8 cellular contexts compared by ENCODE assay signal in the genomic region with DNA sequence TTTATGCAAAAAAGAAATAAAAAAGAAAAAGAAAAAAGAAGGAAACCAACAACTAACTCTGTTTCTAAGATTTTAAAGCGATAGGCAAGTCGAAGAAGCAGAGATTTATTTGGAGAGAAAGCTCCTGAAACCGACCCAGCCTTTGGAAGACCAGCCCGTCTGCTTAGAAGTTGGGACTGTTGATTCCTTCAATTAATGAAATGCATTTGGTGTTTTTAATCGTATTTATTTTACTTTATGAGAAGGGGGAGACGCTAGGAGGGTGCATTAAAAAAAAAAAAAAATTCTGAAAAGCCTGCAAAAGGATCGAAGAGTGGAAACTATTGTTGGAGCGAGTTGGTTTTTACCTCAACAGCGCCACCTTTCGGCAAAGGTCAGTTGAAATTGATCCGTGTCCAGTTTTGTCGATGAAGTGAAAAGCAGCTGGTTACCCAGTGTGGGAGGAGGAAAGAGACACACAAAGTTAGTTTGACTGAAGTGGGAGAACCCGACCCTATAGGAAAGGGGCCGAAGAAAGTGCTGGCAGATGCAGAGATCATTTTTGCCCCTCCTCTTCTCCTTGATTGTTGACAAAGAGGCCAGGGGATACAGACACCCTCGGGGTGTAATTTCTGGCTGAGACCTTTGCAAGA. TPM values are rescaled to one million over a fixed set of nuclear protein-coding genes. Genes with fewer than 3 reads are reported as not detected.
DNase-seq lines count a peak whose midpoint lies in the region; ATAC-seq, FAIRE-seq and TF ChIP-seq lines count a peak whose summit lies in the region.

No MANE protein-coding gene starts in this region.

- no peaks in the 10 kb centered on the region for H3K9me3 Mint-ChIP-seq in activated CD8-positive, alpha-beta T cell treated with anti-CD3 and anti-CD28 coated beads, Interleukin-2, amount 10 ng/mL, durations not matched to agents 7 days and 5 days (ENCODE audit: insufficient read depth)

- POLR2A ChIA-PET in AG04449 (lab: Yijun Ruan, JAX) (no interaction called here), H1 (lab: Charles Lee; ENCODE audit: partially characterized antibody) (interaction anchor here (0.6 to 0.7 kb wide), 5 partner anchors 419 to 1741 kb away, joined by 3 to 5 read pairs (median 3); no protein-coding TSS in a partner anchor)
- POLR2A ChIA-PET in activated CD8-positive, alpha-beta T cell treated with anti-CD3 and anti-CD28 coated beads, Interleukin-2, amount 10 ng/mL, durations not matched to agents 7 days and 5 days (lab: Charles Lee): interaction anchor here (0.6 to 1.2 kb wide), 5 partner anchors 31 to 1502 kb away, joined by 3 to 4 read pairs (median 3); no protein-coding TSS in a partner anchor

- 7% methylated on average over 15 of the region's 15 CpGs; no CpG with 5 or more reads in 1 of the 2 experiments for WGBS in H1 (ENCODE audit: extremely low coverage in 1 of 2, insufficient coverage in 1 of 2, insufficient read length in 1 of 2, insufficient replicate concordance in 2 of 2, low coverage in 1 of 2, low lambda C conversion rate in 2 of 2, missing lambda C conversion rate in 1 of 2), 2 experiments

- no peak overlapping the region for H2BK15ac ChIP-seq in H1 (ENCODE audit: low read length)

- peaks cover 0 to 8% (median 6%) of the 10 kb centered on the region in 4 experiments; a peak in 3 of 7 replicates for H3K27me3 ChIP-seq in H1 (replicated peaks in 1 of 4; ENCODE audit: control insufficient read depth in 3 of 4, extremely low read depth in 1 of 4, insufficient read depth in 3 of 4, low read length in 3 of 4)

- H3K4me3 ChIP-seq in AG04449 (ENCODE audit: low read depth, low read length) (no peak overlapping the region), H1 (ENCODE audit: extremely low read depth in 1 of 4, insufficient read depth in 2 of 4, low read depth in 3 of 4, low read length in 4 of 4) (peak overlapping the region; percentile 70 to 75 (median 72); a peak in 7 of 8 replicates)

- H4K91ac ChIP-seq in H1 (replicated peaks; ENCODE audit: insufficient read length, low read length): no peak overlapping the region

- no peak overlapping the region for H2BK120ac ChIP-seq in H1 (replicated peaks; ENCODE audit: low read depth, low read length)

- peak overlapping the region; percentile 97 to 100 for H3K4me2 ChIP-seq in H1 (ENCODE audit: insufficient read depth in 1 of 2, low read depth in 2 of 2, low read length in 2 of 2)

- peaks cover 56% of the 10 kb centered on the region for H3K27me3 Mint-ChIP-seq in activated CD8-positive, alpha-beta T cell treated with anti-CD3 and anti-CD28 coated beads, Interleukin-2, amount 10 ng/mL, durations not matched to agents 7 days and 5 days (ENCODE audit: low read depth)

- TF ChIP-seq RAD21 in H1 (IDR thresholded peaks at IDR 0.05 in 1 of 2, conservative IDR thresholded peaks at IDR 0.05 in 1 of 2; ENCODE audit: low read depth in 2 of 2, low read length in 2 of 2): peak; percentile 77 to 82

- H3K56ac ChIP-seq in H1 (replicated peaks; ENCODE audit: insufficient read length, low read depth, low read length): no peak overlapping the region

- no peak for TF ChIP-seq EP300 in H1 (IDR thresholded peaks at IDR 0.05; ENCODE audit: borderline replicate concordance in 1 of 2, low read depth in 2 of 2, low read length in 2 of 2)

- no peak overlapping the region for H3K14ac ChIP-seq in H1 (ENCODE audit: insufficient read length)

- no peaks in the 10 kb centered on the region for H3K36me3 ChIP-seq in H1 (ENCODE audit: control insufficient read depth in 2 of 4, insufficient read depth in 4 of 4, low read length in 3 of 4)

- H3K79me1 ChIP-seq in H1 (ENCODE audit: low read depth, low read length): no peaks in the 10 kb centered on the region

- H3K4me1 Mint-ChIP-seq in activated CD8-positive, alpha-beta T cell treated with anti-CD3 and anti-CD28 coated beads, Interleukin-2, amount 10 ng/mL, durations not matched to agents 7 days and 5 days (ENCODE audit: low read depth): peaks cover 28% of the 10 kb centered on the region

- H3K27ac ChIP-seq in H1 (ENCODE audit: low read depth, low read length): no peak overlapping the region

- no peak overlapping the region for H3K18ac ChIP-seq in H1 (ENCODE audit: extremely low read depth, low read length)

- ATAC-seq in GM21529 (IDR thresholded peaks at IDR 0.05; ENCODE audit: unreplicated experiment) (peak; percentile 41), GM21723 (IDR thresholded peaks at IDR 0.05; ENCODE audit: unreplicated experiment) (no peak)
- no peak for ATAC-seq in activated CD8-positive, alpha-beta T cell treated with anti-CD3 and anti-CD28 coated beads, Interleukin-2, amount 10 ng/mL, durations not matched to agents 7 days and 5 days

- no peak overlapping the region for H2BK5ac ChIP-seq in H1 (ENCODE audit: low read depth, low read length)

- H3K27ac Mint-ChIP-seq in activated CD8-positive, alpha-beta T cell treated with anti-CD3 and anti-CD28 coated beads, Interleukin-2, amount 10 ng/mL, durations not matched to agents 7 days and 5 days: peak overlapping the region; percentile 9

- TF ChIP-seq CTCF in AG04449 (IDR thresholded peaks at IDR 0.05; ENCODE audit: insufficient read depth, low read length, missing control alignments): peak; percentile 62
- peak; percentile 23 to 71 (median 58); a peak in 3 of 4 replicates for TF ChIP-seq CTCF in H1 (IDR thresholded peaks at IDR 0.05; ENCODE audit: control extremely low read depth in 1 of 3, insufficient read depth in 1 of 3, low read depth in 1 of 3, low read length in 3 of 3)

- peak; percentile 98 for FAIRE-seq in H1 (lab: Jason Lieb, UNC)

- H2BK20ac ChIP-seq in H1 (ENCODE audit: low read length): no peak overlapping the region

- TF ChIP-seq POLR2A in H1 (IDR thresholded peaks at IDR 0.05; ENCODE audit: control extremely low read depth in 1 of 2, low read depth in 2 of 2, low read length in 2 of 2): no peak

- H2AK5ac ChIP-seq in H1 (ENCODE audit: low read depth, low read length): no peak overlapping the region

- peak overlapping the region; percentile 84 for H3K4me3 Mint-ChIP-seq in activated CD8-positive, alpha-beta T cell treated with anti-CD3 and anti-CD28 coated beads, Interleukin-2, amount 10 ng/mL, durations not matched to agents 7 days and 5 days

- no peaks in the 10 kb centered on the region for H4K20me1 ChIP-seq in H1 (replicated peaks in 1 of 2; ENCODE audit: control insufficient read depth in 1 of 2, insufficient read depth in 2 of 2, low read length in 2 of 2)

- no peaks in the 10 kb centered on the region for H3K9me3 ChIP-seq in H1 (ENCODE audit: insufficient read depth in 2 of 2, low read depth in 1 of 2, low read length in 1 of 2)

- no peak overlapping the region for H4K5ac ChIP-seq in H1 (ENCODE audit: insufficient read length, low read depth, low read length)

- H2AFZ ChIP-seq in H1 (ENCODE audit: low read length): no peak overlapping the region; the same call in 1 of the 2 replicates

- H3K36me3 Mint-ChIP-seq in activated CD8-positive, alpha-beta T cell treated with anti-CD3 and anti-CD28 coated beads, Interleukin-2, amount 10 ng/mL, durations not matched to agents 7 days and 5 days (ENCODE audit: low read depth): no peaks in the 10 kb centered on the region

- H3K4me1 ChIP-seq in H1 (replicated peaks in 1 of 4; ENCODE audit: control insufficient read depth in 3 of 4, insufficient read depth in 4 of 4, low read length in 3 of 4): peaks cover 0 to 7% (median 0%) of the 10 kb centered on the region in 4 experiments; a peak in 1 of 7 replicates

- no peak overlapping the region for H3K4ac ChIP-seq in H1 (replicated peaks; ENCODE audit: insufficient read length, low read depth, low read length)

- no peak overlapping the region for H4K8ac ChIP-seq in H1 (ENCODE audit: extremely low read depth, insufficient read depth, low read length)

- DNase-seq in AG04449 (ENCODE audit: low read depth, low spot score): no peak
- peak; percentile 77 to 88 for DNase-seq in NCI-H524 (lab: John Stamatoyannopoulos, UW)
- peak; percentile 88 for DNase-seq in activated CD8-positive, alpha-beta T cell treated with anti-CD3 and anti-CD28 coated beads, Interleukin-2, amount 10 ng/mL, durations not matched to agents 7 days and 5 days
- DNase-seq in H1 (ENCODE audit: low read depth in 1 of 2, low spot score in 2 of 2): peak; percentile 54 to 89
- peak; percentile 96 for DNase-seq in medulla oblongata (ENCODE audit: extremely low spot score)
- DNase-seq in stimulated activated CD4-positive, alpha-beta T cell treated with anti-CD3 and anti-CD28 coated beads, TNF-alpha, amount 100 ng/mL, for 24 hours (ENCODE audit: low read depth in 3 of 3): peak; percentile 68 to 83 (median 81)

- peaks cover 28% of the 10 kb centered on the region for H3K23me2 ChIP-seq in H1 (ENCODE audit: low read depth, low read length)

- H2BK12ac ChIP-seq in H1 (ENCODE audit: low read depth, low read length): no peak overlapping the region

- no peak overlapping the region for H3K9ac ChIP-seq in H1 (replicated peaks in 1 of 4; ENCODE audit: extremely low read depth in 1 of 4, low read depth in 3 of 4, low read length in 3 of 4)

- H3K79me2 ChIP-seq in H1 (ENCODE audit: control insufficient read depth in 1 of 2, insufficient read depth in 2 of 2, low read length in 2 of 2): no peaks in the 10 kb centered on the region

- CTCF ChIA-PET in AG04449 (lab: Yijun Ruan, JAX) (interaction anchor here (0.7 to 3.4 kb wide), 8 partner anchors 10 to 1480 kb away, joined by 3 to 12 read pairs (median 4); no protein-coding TSS in a partner anchor), H1 (lab: Charles Lee; ENCODE audit: partially characterized antibody) (interaction anchor here (0.5 to 2.7 kb wide), 48 partner anchors 18 to 1437 kb away, joined by 3 to 10 read pairs (median 3); no protein-coding TSS in a partner anchor)
- CTCF ChIA-PET in activated CD8-positive, alpha-beta T cell treated with anti-CD3 and anti-CD28 coated beads, Interleukin-2, amount 10 ng/mL, durations not matched to agents 7 days and 5 days (lab: Charles Lee): interaction anchor here (0.6 to 2.1 kb wide), 27 partner anchors 8 to 981 kb away, joined by 3 to 7 read pairs (median 3); no protein-coding TSS in a partner anchor

- no peak overlapping the region for H3K23ac ChIP-seq in H1 (ENCODE audit: insufficient read length)

TF ChIP-seq in H1, 55 proteins besides CTCF, POLR2A, EP300 and RAD21 (continues in another document):
- TF ChIP-seq NANOG (IDR thresholded peaks at IDR 0.05; ENCODE audit: insufficient read depth, low read depth, low read length, poor library complexity, severe bottlenecking) (no peak), MAFK (IDR thresholded peaks at IDR 0.05; ENCODE audit: low read depth, low read length) (no peak), ASH2L (IDR thresholded peaks at IDR 0.05; ENCODE audit: low read length) (no peak)

RNA-seq across cellular contexts. Expression of a gene that starts 1.6 kb away (rescaled TPM):
- total RNA-seq in activated CD8-positive, alpha-beta T cell treated with anti-CD3 and anti-CD28 coated beads, Interleukin-2, amount 10 ng/mL, durations not matched to agents 7 days and 5 days: 1 to 10 TPM; 4.3 to 4.6 TPM
- 2.7 TPM in 2 replicates for total RNA-seq in H1 (2021; fragmentation: NEBNext Ultra II Directional; extraction: Animal tissue kit (Norgen Biotek cat#: 25700))
- 1.3 and 1.9 TPM in 2 replicates for polyA plus RNA-seq in H1 (2011; rRNA removed)
- polyA plus RNA-seq in H1 (2011; cell fraction: cytosol; rRNA removed): 2.1 TPM
- 3.9 TPM for polyA plus RNA-seq in H1 (2011; cell fraction: nucleus; rRNA removed)
- 1.9 to 3.3 TPM (median 2.7 TPM) in 4 replicates for polyA plus RNA-seq in H1 (2012, experiment 1 of 2)
- polyA plus RNA-seq in H1 (2012, experiment 2 of 2): 1.0 TPM
- 1.8 TPM for polyA plus RNA-seq in H1 (2013, experiment 1 of 2)
- 1.7 TPM for polyA plus RNA-seq in H1 (2013, experiment 2 of 2)
- polyA minus RNA-seq in H1 (2011; rRNA and poly(A)+ RNA removed): 0.44 and 0.57 TPM in 2 replicates
- 3.0 TPM for polyA minus RNA-seq in H1 (2011; cell fraction: cytosol; rRNA and poly(A)+ RNA removed)
- polyA minus RNA-seq in H1 (2011; cell fraction: nucleus; rRNA and poly(A)+ RNA removed): 3.2 TPM
